In the genomic region with DNA sequence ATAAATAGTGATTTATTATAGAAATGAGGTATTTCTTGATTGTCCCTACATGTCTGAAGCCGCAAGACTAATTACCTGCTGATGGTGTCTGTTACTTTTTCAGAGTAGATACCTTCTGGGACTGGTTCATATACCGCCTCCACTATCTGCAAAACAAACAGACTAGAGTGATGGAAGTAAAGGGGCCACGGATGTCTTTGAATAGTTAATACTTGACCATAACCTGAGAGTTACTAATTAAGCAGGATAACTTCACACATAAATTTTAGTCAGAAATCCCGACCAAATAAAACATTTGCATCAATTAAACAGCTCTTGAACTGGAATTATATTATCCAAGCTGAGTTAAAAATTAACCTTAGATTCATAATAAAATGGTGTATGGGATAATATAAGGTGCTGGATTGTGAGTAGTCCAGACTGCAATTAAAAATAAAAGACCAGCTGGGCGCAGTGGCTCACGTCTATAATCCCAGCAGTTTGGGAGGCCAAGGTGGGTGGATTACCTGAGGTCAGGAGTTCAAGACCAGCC, we compare ENCODE assay signal across 28 cellular contexts.
"Had no signal": no experiment of that assay in that cellular context is flagged by ENCODE, and none has a peak within 500 bp of the region (broad histone marks: within the 10 kb centered on the region; RNA-seq: fewer than 3 reads in every experiment).

No MANE protein-coding gene starts in this region.

- H3K4me1 Mint-ChIP-seq: activated naive CD4-positive, alpha-beta T cell treated with anti-CD3 and anti-CD28 coated beads, Interleukin-2, amount 10 ng/mL, durations not matched to agents 7 days and 5 days had no signal

- H3K9me3 Mint-ChIP-seq: activated naive CD4-positive, alpha-beta T cell treated with anti-CD3 and anti-CD28 coated beads, Interleukin-2, amount 10 ng/mL, durations not matched to agents 7 days and 5 days; activated T-cell treated with anti-CD3 and anti-CD28 coated beads, Interleukin-2, amount 50 U/mL, for 24 hours; natural killer cell treated with Interleukin-12 subunit alpha and Interleukin-12 subunit beta and Interleukin-15 and Interleukin-18, amount 100 ng/mL, for 72 hours; T-helper 1 cell treated with Interleukin-12 subunit alpha and Interleukin-12 subunit beta and Interleukin-4 antibody, amounts not matched to agents 30 μg/mL and 1 μg/mL, for 36 hours had no signal

- H3K4me3 Mint-ChIP-seq: activated CD4-positive, alpha-beta memory T cell treated with anti-CD3 and anti-CD28 coated beads for 36 hours; activated naive CD4-positive, alpha-beta T cell treated with anti-CD3 and anti-CD28 coated beads, Interleukin-2, amount 10 ng/mL, durations not matched to agents 7 days and 5 days; activated T-cell treated with anti-CD3 and anti-CD28 coated beads, Interleukin-2, amount 50 U/mL, for 24 hours; mesothelial cell of epicardium; natural killer cell treated with Interleukin-12 subunit alpha and Interleukin-12 subunit beta and Interleukin-15 and Interleukin-18, amount 100 ng/mL, for 72 hours; T-helper 1 cell treated with Interleukin-12 subunit alpha and Interleukin-12 subunit beta and Interleukin-4 antibody, amounts not matched to agents 30 μg/mL and 1 μg/mL, for 36 hours had no signal

- H3K27me3 Mint-ChIP-seq: activated CD4-positive, alpha-beta memory T cell treated with anti-CD3 and anti-CD28 coated beads for 36 hours; activated naive CD4-positive, alpha-beta T cell treated with anti-CD3 and anti-CD28 coated beads, Interleukin-2, amount 10 ng/mL, durations not matched to agents 7 days and 5 days; activated T-cell treated with anti-CD3 and anti-CD28 coated beads, Interleukin-2, amount 50 U/mL, for 24 hours had no signal

- DNase-seq: activated CD4-positive, alpha-beta memory T cell treated with anti-CD3 and anti-CD28 coated beads for 36 hours; activated CD4-positive, alpha-beta T cell treated with anti-CD3 and anti-CD28 coated beads for 48 hours; activated CD8-positive, alpha-beta memory T cell treated with anti-CD3 and anti-CD28 coated beads, Interleukin-2, amount 50 U/mL, for 48 hours; activated gamma-delta T cell; activated naive CD4-positive, alpha-beta T cell treated with anti-CD3 and anti-CD28 coated beads, Interleukin-2, amount 10 ng/mL, durations not matched to agents 7 days and 5 days; activated T-cell treated with anti-CD3 and anti-CD28 coated beads, Interleukin-2, amount 50 U/mL, for 24 hours; amniotic stem cell; central memory CD4-positive, alpha-beta T cell; dermis blood vessel endothelial cell; effector CD4-positive, alpha-beta T cell; esophagus squamous epithelium; foreskin melanocyte; heart right ventricle; left ventricle myocardium superior; mammary epithelial cell; right lobe of liver; stimulated activated CD4-positive, alpha-beta T cell treated with anti-CD3 and anti-CD28 coated beads, Interleukin-12 subunit alpha, Interleukin-12 subunit beta, amount 100 ng/mL, for 4 hours; stimulated activated CD4-positive, alpha-beta T cell treated with anti-CD3 and anti-CD28 coated beads, Interleukin-4, amount 100 ng/mL, for 1 hour; stimulated activated naive CD8-positive, alpha-beta T cell treated with anti-CD3 and anti-CD28 coated beads, Interleukin-15, Interleukin-2, amounts not matched to agents 100 U/mL and 50 U/mL, for 24 hours; T-helper 9 cell; testis; WERI-Rb-1 had no signal

- H3K36me3 Mint-ChIP-seq: activated CD4-positive, alpha-beta memory T cell treated with anti-CD3 and anti-CD28 coated beads for 36 hours; activated naive CD4-positive, alpha-beta T cell treated with anti-CD3 and anti-CD28 coated beads, Interleukin-2, amount 10 ng/mL, durations not matched to agents 7 days and 5 days; natural killer cell treated with Interleukin-12 subunit alpha and Interleukin-12 subunit beta and Interleukin-15 and Interleukin-18, amount 100 ng/mL, for 72 hours had no signal

- FAIRE-seq: TTC549, urothelium cell line had no signal

- H3K27ac ChIP-seq: breast epithelium, esophagus squamous epithelium, heart right ventricle, right lobe of liver, testis, WERI-Rb-1 had no signal

- H3K4me3 ChIP-seq: breast epithelium, esophagus squamous epithelium, heart right ventricle, right lobe of liver, testis had no signal

- H3K27ac Mint-ChIP-seq: activated CD4-positive, alpha-beta memory T cell treated with anti-CD3 and anti-CD28 coated beads for 36 hours; activated naive CD4-positive, alpha-beta T cell treated with anti-CD3 and anti-CD28 coated beads, Interleukin-2, amount 10 ng/mL, durations not matched to agents 7 days and 5 days; activated T-cell treated with anti-CD3 and anti-CD28 coated beads, Interleukin-2, amount 50 U/mL, for 24 hours; mesothelial cell of epicardium; natural killer cell treated with Interleukin-12 subunit alpha and Interleukin-12 subunit beta and Interleukin-15 and Interleukin-18, amount 100 ng/mL, for 72 hours; T-helper 1 cell treated with Interleukin-12 subunit alpha and Interleukin-12 subunit beta and Interleukin-4 antibody, amounts not matched to agents 30 μg/mL and 1 μg/mL, for 36 hours had no signal
